ENCODE assay signal across 8 cellular contexts in the genomic region with DNA sequence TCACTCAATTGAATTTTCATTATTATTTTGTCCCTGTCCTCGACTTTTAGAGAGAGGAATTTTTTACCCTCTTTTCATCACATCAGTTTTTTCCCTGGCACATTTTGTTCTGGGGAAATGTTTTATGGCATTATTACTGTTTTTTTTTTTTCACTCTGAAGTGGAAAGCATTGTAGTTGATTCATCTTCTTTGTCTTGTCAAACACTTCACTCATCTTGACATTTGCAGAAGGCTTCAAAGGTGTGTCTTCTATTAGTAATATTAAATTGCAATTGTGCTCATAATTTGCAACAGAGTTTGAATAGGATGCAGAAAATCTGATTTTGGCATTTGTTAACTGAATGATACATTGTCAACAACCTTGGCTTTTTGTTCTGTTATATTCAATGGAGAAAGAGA.
"Had no signal": no experiment of that assay in that cellular context is flagged by ENCODE, and none has a peak within 500 bp of the region (broad histone marks: within the 10 kb centered on the region; RNA-seq: fewer than 3 reads in every experiment).

No MANE protein-coding gene starts in this region.

- H3K4me1 Mint-ChIP-seq: GM23338, H9 had no signal

- H3K4me2 ChIP-seq: GM23338 had no signal

- H3K4me3 ChIP-seq: GM23338, K562 had no signal

- H3K9me3 Mint-ChIP-seq: GM23338 had no signal

- DNase-seq: H9, HCEC 1CT, IMR-90 had no signal

- H2AFZ ChIP-seq: GM23338 had no signal

- ATAC-seq: GM23338, K562 had no signal

- H3K4me3 Mint-ChIP-seq: GM23338, H9 had no signal

- FAIRE-seq: H1, H54, HTR-8/SVneo, K562 had no signal

- H3K27ac Mint-ChIP-seq: H9 had no signal
